Comparison of ENCODE assay signal across 8 cellular contexts in genomic region chr19:19732579-19733501, GRCh38. TPM values are rescaled to one million over a fixed set of nuclear protein-coding genes. Genes with fewer than 3 reads are reported as not detected.
DNase-seq lines count a peak whose midpoint lies in the region; ATAC-seq and TF ChIP-seq lines count a peak whose summit lies in the region.

Gene ZNF14 (minus strand): TSS chr19:19733112. CDS start chr19:19732958, 154 bp downstream.

- no peaks in the 10 kb centered on the region for H3K27me3 Mint-ChIP-seq in chondrocyte (ENCODE audit: low read depth)

- peak within 1 kb of the TSS; percentile 96 for H3K27ac Mint-ChIP-seq in chondrocyte (ENCODE audit: unreplicated experiment)

- TF ChIP-seq CTCF in AG09319 (IDR thresholded peaks at IDR 0.05; ENCODE audit: low read depth, low read length), result no peak; the same call in 1 of the 2 replicates
- TF ChIP-seq CTCF in chondrocyte (IDR thresholded peaks at IDR 0.05), result peak; percentile 62
- peak; percentile 21 for TF ChIP-seq CTCF in kidney epithelial cell (IDR thresholded peaks at IDR 0.05; ENCODE audit: insufficient read depth, low read length, poor library complexity, severe bottlenecking)

- ATAC-seq in GM18909 (IDR thresholded peaks at IDR 0.05; ENCODE audit: poor library complexity, unreplicated experiment), result peak; percentile 99
- ATAC-seq in HG03159 (IDR thresholded peaks at IDR 0.05; ENCODE audit: unreplicated experiment), result peak; percentile 99

- H3K4me3 ChIP-seq in kidney epithelial cell (ENCODE audit: low read depth, low read length), result peak within 1 kb of the TSS; percentile 96

- peaks cover 16% of the 10 kb centered on the region for H3K4me1 Mint-ChIP-seq in chondrocyte (ENCODE audit: low read depth)

- no peaks in the 10 kb centered on the region for H3K36me3 ChIP-seq in kidney epithelial cell (ENCODE audit: control insufficient read depth, insufficient read depth, low read length)

- peaks cover 17% of the 10 kb centered on the region for H3K36me3 Mint-ChIP-seq in chondrocyte (ENCODE audit: low read depth)

- no peaks in the 10 kb centered on the region for H3K27me3 ChIP-seq in kidney epithelial cell (ENCODE audit: control insufficient read depth, insufficient read depth, low read length)

- peak within 1 kb of the TSS; percentile 98 for H3K4me3 Mint-ChIP-seq in chondrocyte (ENCODE audit: unreplicated experiment)

- peak; percentile 72 for DNase-seq in AG09319 (ENCODE audit: extremely low read depth, low read depth)
- peak; percentile 86 for DNase-seq in NCI-H226
- peak; percentile 81 for DNase-seq in activated CD4-positive, alpha-beta T cell treated with anti-CD3 and anti-CD28 coated beads for 1 hour
- peak; percentile 97 for DNase-seq in chondrocyte (ENCODE audit: low spot score)
- peak; percentile 69 for DNase-seq in kidney epithelial cell (ENCODE audit: low read depth)
- peak; percentile 97 for DNase-seq in stimulated activated CD4-positive, alpha-beta T cell treated with anti-CD3 and anti-CD28 coated beads, Interleukin-15, amount 100 ng/mL, for 24 hours

- H3K9me3 Mint-ChIP-seq in chondrocyte (ENCODE audit: low read depth), result peaks cover 14% of the 10 kb centered on the region

RNA-seq across cellular contexts. Expression of gene ZNF14, which starts in this region (rescaled TPM):
- total RNA-seq in chondrocyte, result 3.3 to 5.0 TPM (median 3.4 TPM) in 3 replicates
- total RNA-seq in kidney epithelial cell, result 2.7 and 4.0 TPM in 2 replicates

Comparison
In these comparisons a context has a peak if more than half of its experiments do, and no peak if none do; other contexts are left out.
1. Peak in every context shown above with its lines: DNase-seq, ATAC-seq and H3K4me3 ChIP-seq.